In genomic region chr5:151733727-151734408, GRCh38 we compare ENCODE assay signal across 17 cellular contexts.
"Had no signal": no experiment of that assay in that cellular context is flagged by ENCODE, and none has a peak within 500 bp of the region (broad histone marks: within the 10 kb centered on the region; RNA-seq: fewer than 3 reads in every experiment).

No MANE protein-coding gene starts in this region.

- ATAC-seq: activated CD4-positive, alpha-beta T cell treated with anti-CD3 and anti-CD28 coated beads for 36 hours; body of pancreas; effector memory CD8-positive, alpha-beta T cell; left cardiac atrium had no signal

- H3K9me3 ChIP-seq: body of pancreas, vagina had no signal

- H3K36me3 ChIP-seq: vagina, WERI-Rb-1 had no signal

- H3K9me3 Mint-ChIP-seq: effector memory CD8-positive, alpha-beta T cell had no signal

- H3K4me3 ChIP-seq: body of pancreas, lung, skin epidermis, stomach, vagina had no signal

- H3K27me3 Mint-ChIP-seq: activated CD4-positive, alpha-beta T cell treated with anti-CD3 and anti-CD28 coated beads for 36 hours; dendritic cell treated with granulocyte-macrophage colony-stimulating factor and Interleukin-4, amounts not matched to agents 40 ng/mL and 50 ng/mL, for 4 days; effector memory CD8-positive, alpha-beta T cell; naive B cell had no signal

- H3K4me1 ChIP-seq: body of pancreas, stomach had no signal

- H3K4me1 Mint-ChIP-seq: activated CD4-positive, alpha-beta T cell treated with anti-CD3 and anti-CD28 coated beads for 36 hours; naive B cell had no signal

- H3K27me3 ChIP-seq: body of pancreas, neutrophil, stomach, vagina had no signal

- DNase-seq: activated CD4-positive, alpha-beta T cell treated with anti-CD3 and anti-CD28 coated beads for 36 hours; activated naive CD4-positive, alpha-beta T cell treated with anti-CD3 and anti-CD28 coated beads for 36 hours; body of pancreas; cerebellar nuclear complex; effector memory CD8-positive, alpha-beta T cell; left cardiac atrium; midbrain; naive B cell; retina; stomach; WERI-Rb-1 had no signal

- H3K4me3 Mint-ChIP-seq: activated CD4-positive, alpha-beta T cell treated with anti-CD3 and anti-CD28 coated beads for 36 hours; activated naive CD4-positive, alpha-beta T cell treated with anti-CD3 and anti-CD28 coated beads for 36 hours; dendritic cell treated with granulocyte-macrophage colony-stimulating factor and Interleukin-4, amounts not matched to agents 40 ng/mL and 50 ng/mL, for 4 days; effector memory CD8-positive, alpha-beta T cell; naive B cell had no signal

- H3K27ac Mint-ChIP-seq: activated CD4-positive, alpha-beta T cell treated with anti-CD3 and anti-CD28 coated beads for 36 hours; activated naive CD4-positive, alpha-beta T cell treated with anti-CD3 and anti-CD28 coated beads for 36 hours; dendritic cell treated with granulocyte-macrophage colony-stimulating factor and Interleukin-4, amounts not matched to agents 40 ng/mL and 50 ng/mL, for 4 days; effector memory CD8-positive, alpha-beta T cell; naive B cell had no signal

- H3K27ac ChIP-seq: body of pancreas, epithelial cell of prostate, neutrophil, skin epidermis, stomach, vagina, WERI-Rb-1 had no signal
